5 cellular contexts compared by ENCODE assay signal in genomic region chr19:3952755-3953276, GRCh38. TPM values are rescaled to one million over a fixed set of nuclear protein-coding genes. Genes with fewer than 3 reads are reported as not detected.
"Had no signal": no experiment of that assay in that cellular context is flagged by ENCODE, and none has a peak within 500 bp of the region (broad histone marks: within the 10 kb centered on the region; RNA-seq: fewer than 3 reads in every experiment).

No MANE protein-coding gene starts in this region.

RNA-seq across cellular contexts. Expression of gene NMRK2, which starts 19.9 kb away (rescaled TPM):
- total RNA-seq: activated T-helper 1 cell treated with anti-CD3 and anti-CD28 coated beads, Interleukin-12 subunit alpha, Interleukin-12 subunit beta, Interleukin-2, Interleukin-4 antibody, amounts not matched to agents 30 ng/mL and 10 ng/mL and 1 ng/mL, durations not matched to agents 14 hours and 24 hours and 36 hours; body of pancreas; left colon; lower lobe of right lung; mesenteric fat pad had no signal
